In genomic region chr7:141899366-141899765, GRCh38 we compare ENCODE assay signal across 21 cellular contexts. TPM values are rescaled to one million over a fixed set of nuclear protein-coding genes. Genes with fewer than 3 reads are reported as not detected.
"Had no signal": no experiment of that assay in that cellular context is flagged by ENCODE, and none has a peak within 500 bp of the region (broad histone marks: within the 10 kb centered on the region; RNA-seq: fewer than 3 reads in every experiment).

No MANE protein-coding gene starts in this region.

RNA-seq across cellular contexts. Expression of gene OR9A4, which starts 16.8 kb away (rescaled TPM):
- total RNA-seq: activated naive CD4-positive, alpha-beta T cell treated with anti-CD3 and anti-CD28 coated beads for 36 hours; activated naive CD4-positive, alpha-beta T cell treated with anti-CD3 and anti-CD28 coated beads, Interleukin-2, amount 50 U/mL, for 72 hours; activated naive CD8-positive, alpha-beta T cell treated with anti-CD3 and anti-CD28 coated beads for 36 hours; activated naive CD8-positive, alpha-beta T cell treated with anti-CD3 and anti-CD28 coated beads, Interleukin-2, amount 10 ng/mL, durations not matched to agents 7 days and 5 days; activated T-cell treated with anti-CD3 and anti-CD28 coated beads, Interleukin-2, amount 50 U/mL, for 4 hours; activated T-cell treated with anti-CD3 and anti-CD28 coated beads, Interleukin-2, amount 50 U/mL, for 72 hours; activated T-helper 1 cell treated with anti-CD3 and anti-CD28 coated beads, Interleukin-12 subunit alpha, Interleukin-12 subunit beta, Interleukin-2, Interleukin-4 antibody, amounts not matched to agents 30 ng/mL and 10 ng/mL and 1 ng/mL, durations not matched to agents 14 hours and 24 hours and 36 hours; activated T-helper 2 cell treated with anti-CD3 and anti-CD28 coated beads, Interferon-gamma antibody, Interleukin-2, Interleukin-4, amounts not matched to agents 10 μg/mL and 5 μg/mL and 100 μg/mL, durations not matched to agents 14 hours and 24 hours and 36 hours; adrenal gland; ascending aorta; astrocyte; body of pancreas; bronchial epithelial cell; cardiac muscle cell; cardiac septum; chondrocyte had no signal
- polyA plus RNA-seq: adipose tissue, adrenal gland, aorta, cardiac muscle cell had no signal

RNA-seq across cellular contexts. Expression of gene CLEC5A, which starts 47.4 kb away (rescaled TPM):
- total RNA-seq: activated naive CD4-positive, alpha-beta T cell treated with anti-CD3 and anti-CD28 coated beads for 36 hours; activated naive CD4-positive, alpha-beta T cell treated with anti-CD3 and anti-CD28 coated beads, Interleukin-2, amount 50 U/mL, for 72 hours; activated naive CD8-positive, alpha-beta T cell treated with anti-CD3 and anti-CD28 coated beads for 36 hours; activated T-cell treated with anti-CD3 and anti-CD28 coated beads, Interleukin-2, amount 50 U/mL, for 4 hours; activated T-cell treated with anti-CD3 and anti-CD28 coated beads, Interleukin-2, amount 50 U/mL, for 72 hours; activated T-helper 1 cell treated with anti-CD3 and anti-CD28 coated beads, Interleukin-12 subunit alpha, Interleukin-12 subunit beta, Interleukin-2, Interleukin-4 antibody, amounts not matched to agents 30 ng/mL and 10 ng/mL and 1 ng/mL, durations not matched to agents 14 hours and 24 hours and 36 hours; activated T-helper 17 cell treated with anti-CD3 and anti-CD28 coated beads, Interleukin-2, amount 50 U/mL, for 72 hours; activated T-helper 2 cell treated with anti-CD3 and anti-CD28 coated beads, Interferon-gamma antibody, Interleukin-2, Interleukin-4, amounts not matched to agents 10 μg/mL and 5 μg/mL and 100 μg/mL, durations not matched to agents 14 hours and 24 hours and 36 hours; astrocyte; bronchial epithelial cell; cardiac muscle cell; cerebellum; chondrocyte had no signal
- polyA plus RNA-seq: cardiac muscle cell had no signal

RNA-seq across cellular contexts. Expression of gene PRSS37, which starts 58.1 kb away (rescaled TPM):
- total RNA-seq: activated naive CD4-positive, alpha-beta T cell treated with anti-CD3 and anti-CD28 coated beads for 36 hours; activated naive CD4-positive, alpha-beta T cell treated with anti-CD3 and anti-CD28 coated beads, Interleukin-2, amount 50 U/mL, for 72 hours; activated naive CD8-positive, alpha-beta T cell treated with anti-CD3 and anti-CD28 coated beads for 36 hours; activated naive CD8-positive, alpha-beta T cell treated with anti-CD3 and anti-CD28 coated beads, Interleukin-2, amount 10 ng/mL, durations not matched to agents 7 days and 5 days; activated T-cell treated with anti-CD3 and anti-CD28 coated beads, Interleukin-2, amount 50 U/mL, for 4 hours; activated T-cell treated with anti-CD3 and anti-CD28 coated beads, Interleukin-2, amount 50 U/mL, for 72 hours; activated T-helper 1 cell treated with anti-CD3 and anti-CD28 coated beads, Interleukin-12 subunit alpha, Interleukin-12 subunit beta, Interleukin-2, Interleukin-4 antibody, amounts not matched to agents 30 ng/mL and 10 ng/mL and 1 ng/mL, durations not matched to agents 14 hours and 24 hours and 36 hours; activated T-helper 17 cell treated with anti-CD3 and anti-CD28 coated beads, Interleukin-2, amount 50 U/mL, for 72 hours; activated T-helper 2 cell treated with anti-CD3 and anti-CD28 coated beads, Interferon-gamma antibody, Interleukin-2, Interleukin-4, amounts not matched to agents 10 μg/mL and 5 μg/mL and 100 μg/mL, durations not matched to agents 14 hours and 24 hours and 36 hours; adrenal gland; aorta; ascending aorta; astrocyte; body of pancreas; breast epithelium; bronchial epithelial cell; cardiac muscle cell; cardiac septum; cerebellum; chondrocyte had no signal
- polyA plus RNA-seq: adipose tissue, adrenal gland, aorta had no signal
